ENCODE assay signal across 20 cellular contexts in genomic region chr3:100384735-100385134, GRCh38. TPM values are rescaled to one million over a fixed set of nuclear protein-coding genes. Genes with fewer than 3 reads are reported as not detected.
DNase-seq lines count a peak whose midpoint lies in the region; ATAC-seq and TF ChIP-seq lines count a peak whose summit lies in the region.
"Had no signal": no experiment of that assay in that cellular context is flagged by ENCODE, and none has a peak within 500 bp of the region (broad histone marks: within the 10 kb centered on the region; RNA-seq: fewer than 3 reads in every experiment).

No MANE protein-coding gene starts in this region.

- CTCF ChIA-PET in activated naive CD4-positive, alpha-beta T cell treated with anti-CD3 and anti-CD28 coated beads for 36 hours (lab: Charles Lee): interaction anchor here (0.6 kb wide), 1 partner anchor 207 kb away, joined by 3 read pairs; no protein-coding TSS in a partner anchor

- WGBS in suprapubic skin: 93% methylated on average over 3 of the region's 3 CpGs

- peaks cover 31% of the 10 kb centered on the region for H3K4me1 Mint-ChIP-seq in activated naive CD4-positive, alpha-beta T cell treated with anti-CD3 and anti-CD28 coated beads, Interleukin-2, amount 50 U/mL, for 24 hours
- peaks cover 11% of the 10 kb centered on the region for H3K4me1 Mint-ChIP-seq in activated naive CD4-positive, alpha-beta T cell treated with anti-CD3 and anti-CD28 coated beads for 36 hours (ENCODE audit: low read depth)
- peaks cover 6% of the 10 kb centered on the region for H3K4me1 Mint-ChIP-seq in memory B cell

- peaks cover 7% of the 10 kb centered on the region for H3K9me3 ChIP-seq in suprapubic skin

- no peaks in the 10 kb centered on the region for H3K27me3 Mint-ChIP-seq in activated naive CD4-positive, alpha-beta T cell treated with anti-CD3 and anti-CD28 coated beads, Interleukin-2, amount 50 U/mL, for 24 hours
- H3K27me3 Mint-ChIP-seq in activated naive CD4-positive, alpha-beta T cell treated with anti-CD3 and anti-CD28 coated beads for 36 hours (ENCODE audit: low read depth): no peaks in the 10 kb centered on the region
- H3K27me3 Mint-ChIP-seq in memory B cell: no peaks in the 10 kb centered on the region
- H3K27me3 Mint-ChIP-seq: CD4-positive, CD25-positive, alpha-beta regulatory T cell had no signal

- ATAC-seq in memory B cell (ENCODE audit: low read depth) (no peak), GM18868 (IDR thresholded peaks at IDR 0.05; ENCODE audit: unreplicated experiment) (no peak)
- ATAC-seq: HCT116 had no signal

- no peak for TF ChIP-seq POLR2A in suprapubic skin (IDR thresholded peaks at IDR 0.05)

- no peak for DNase-seq in activated naive CD4-positive, alpha-beta T cell treated with anti-CD3 and anti-CD28 coated beads for 36 hours
- DNase-seq in choroid plexus epithelial cell (ENCODE audit: low read depth): peak; percentile 45
- no peak for DNase-seq in memory B cell (ENCODE audit: low spot score in 2 of 2)
- no peak for DNase-seq in foreskin melanocyte
- DNase-seq in NCI-H1048 (lab: John Stamatoyannopoulos, UW): no peak
- DNase-seq in suprapubic skin (ENCODE audit: low spot score in 2 of 2): no peak
- DNase-seq: Calu3; CD4-positive, CD25-positive, alpha-beta regulatory T cell; DND-41; GF-D8; GM23248; KG1; NCI-H1105 treated with DMSO at 0.1 percent for 48 hours; NCI-H187 treated with DMSO at 0.1 percent for 48 hours; NCI-H2171; NCI-H82 had no signal

- no peaks in the 10 kb centered on the region for H3K4me1 ChIP-seq in suprapubic skin

- intact Hi-C loops in activated naive CD4-positive, alpha-beta T cell treated with anti-CD3 and anti-CD28 coated beads for 36 hours (cut with micrococcal nuclease): no loop called here

- no peak overlapping the region for H3K27ac ChIP-seq in suprapubic skin
- H3K27ac ChIP-seq: GM23248, HL-60 had no signal

- no peak overlapping the region for H3K4me3 Mint-ChIP-seq in activated naive CD4-positive, alpha-beta T cell treated with anti-CD3 and anti-CD28 coated beads, Interleukin-2, amount 50 U/mL, for 24 hours
- no peak overlapping the region for H3K4me3 Mint-ChIP-seq in activated naive CD4-positive, alpha-beta T cell treated with anti-CD3 and anti-CD28 coated beads for 36 hours
- H3K4me3 Mint-ChIP-seq in memory B cell: no peak overlapping the region
- H3K4me3 Mint-ChIP-seq: CD4-positive, CD25-positive, alpha-beta regulatory T cell had no signal

- no peak for TF ChIP-seq EP300 in suprapubic skin (IDR thresholded peaks at IDR 0.05)

- TF ChIP-seq CTCF in choroid plexus epithelial cell (conservative IDR thresholded peaks at IDR 0.05; ENCODE audit: low read depth, low read length) (no peak), suprapubic skin (IDR thresholded peaks at IDR 0.05) (no peak)

- H3K27ac Mint-ChIP-seq in activated naive CD4-positive, alpha-beta T cell treated with anti-CD3 and anti-CD28 coated beads, Interleukin-2, amount 50 U/mL, for 24 hours: peak overlapping the region; percentile 48
- H3K27ac Mint-ChIP-seq in activated naive CD4-positive, alpha-beta T cell treated with anti-CD3 and anti-CD28 coated beads for 36 hours: no peak overlapping the region
- H3K27ac Mint-ChIP-seq in memory B cell: peak overlapping the region; percentile 38

- no peaks in the 10 kb centered on the region for H3K27me3 ChIP-seq in suprapubic skin

- H3K4me3 ChIP-seq in choroid plexus epithelial cell (ENCODE audit: low read depth, low read length) (no peak overlapping the region), suprapubic skin (no peak overlapping the region)
- H3K4me3 ChIP-seq: GM23248 had no signal

- H3K36me3 ChIP-seq in suprapubic skin: peaks cover 53% of the 10 kb centered on the region

- H3K36me3 Mint-ChIP-seq in activated naive CD4-positive, alpha-beta T cell treated with anti-CD3 and anti-CD28 coated beads, Interleukin-2, amount 50 U/mL, for 24 hours: peaks cover 21% of the 10 kb centered on the region
- H3K36me3 Mint-ChIP-seq in activated naive CD4-positive, alpha-beta T cell treated with anti-CD3 and anti-CD28 coated beads for 36 hours (ENCODE audit: low read depth): peaks cover 34% of the 10 kb centered on the region
- H3K36me3 Mint-ChIP-seq in memory B cell: peaks cover 34% of the 10 kb centered on the region

- no peaks in the 10 kb centered on the region for H3K9me3 Mint-ChIP-seq in activated naive CD4-positive, alpha-beta T cell treated with anti-CD3 and anti-CD28 coated beads, Interleukin-2, amount 50 U/mL, for 24 hours
- H3K9me3 Mint-ChIP-seq in activated naive CD4-positive, alpha-beta T cell treated with anti-CD3 and anti-CD28 coated beads for 36 hours: peaks cover 6% of the 10 kb centered on the region
- peaks cover 2% of the 10 kb centered on the region for H3K9me3 Mint-ChIP-seq in memory B cell

RNA-seq across cellular contexts. Expression of gene TOMM70, which starts 16.2 kb away (rescaled TPM):
- total RNA-seq in activated naive CD4-positive, alpha-beta T cell treated with anti-CD3 and anti-CD28 coated beads for 36 hours: 10 to 100 TPM; 48.5 to 48.6 TPM
- total RNA-seq in suprapubic skin: 10 to 100 TPM; 26.9 to 34.1 (median 31.3) TPM

RNA-seq across cellular contexts. Expression of gene LNP1, which starts 16.6 kb away (rescaled TPM):
- 1 to 10 TPM; 2.2 to 2.4 TPM for total RNA-seq in activated naive CD4-positive, alpha-beta T cell treated with anti-CD3 and anti-CD28 coated beads for 36 hours
- under 1 TPM in 3 of 4 donors, not detected in 1; 0.64 to 0.97 (median 0.76) TPM for total RNA-seq in suprapubic skin

RNA-seq across cellular contexts. Expression of gene NIT2, which starts 50.2 kb away (rescaled TPM):
- 10 to 100 TPM; 69.1 to 76.0 TPM for total RNA-seq in activated naive CD4-positive, alpha-beta T cell treated with anti-CD3 and anti-CD28 coated beads for 36 hours
- 10 to 100 TPM; 25.9 to 81.4 (median 32.1) TPM for total RNA-seq in suprapubic skin
